ENCODE assay signal across 8 cellular contexts in genomic region chr11:86069408-86070086, GRCh38. TPM values are rescaled to one million over a fixed set of nuclear protein-coding genes. Genes with fewer than 3 reads are reported as not detected.
DNase-seq lines count a peak whose midpoint lies in the region; ATAC-seq, FAIRE-seq and TF ChIP-seq lines count a peak whose summit lies in the region.

No MANE protein-coding gene starts in this region.

- intact Hi-C loops in left colon (cut with DNase I, micrococcal nuclease), result no loop called here

- ATAC-seq in GM18519 (IDR thresholded peaks at IDR 0.05; ENCODE audit: low FRiP score, unreplicated experiment), result peak; percentile 21
- peak; percentile 29 for ATAC-seq in HG03159 (IDR thresholded peaks at IDR 0.05; ENCODE audit: unreplicated experiment)
- peak; percentile 57 for ATAC-seq in left colon

- H3K4me1 ChIP-seq in BE2C, result peaks cover 6% of the 10 kb centered on the region

- H3K9me3 ChIP-seq in BE2C, result no peaks in the 10 kb centered on the region

- DNase-seq in BE2C (no peak), RCC 7860 (ENCODE audit: low spot score) (peak; percentile 93), left colon (peak in 1 of 2 donors; percentile 33), substantia nigra (lab: John Stamatoyannopoulos, UW) (peak in 18 of 49 donors; percentile 7 to 76 (median 30)), D721Med (ENCODE audit: insufficient read length, low spot score) (no peak)

- TF ChIP-seq CTCF in BE2C (IDR thresholded peaks at IDR 0.05; ENCODE audit: low read depth, low read length), result no peak
- no peak for TF ChIP-seq CTCF in D721Med (IDR thresholded peaks at IDR 0.05; ENCODE audit: insufficient read depth, missing control alignments)

- H3K4me3 ChIP-seq in BE2C (ENCODE audit: low read depth, low read length), result peak overlapping the region; percentile 95

- no peaks in the 10 kb centered on the region for H3K27me3 ChIP-seq in BE2C

- H3K27ac ChIP-seq in cingulate gyrus (ENCODE audit: low read depth, low read length) (peak overlapping the region; percentile 86), substantia nigra (ENCODE audit: low read depth, low read length, poor library complexity, severe bottlenecking) (peak overlapping the region; percentile 77)

- H3K36me3 ChIP-seq in BE2C, result no peaks in the 10 kb centered on the region

- FAIRE-seq in RCC 7860 (lab: Jason Lieb, UNC), result peak; percentile 52
- no peak for FAIRE-seq in D721Med (lab: Jason Lieb, UNC)

RNA-seq across cellular contexts. Expression of gene PICALM, which starts 0.7 kb away (rescaled TPM):
- 59.3 TPM for polyA plus RNA-seq in BE2C (2012; ENCODE audit: insufficient read depth, insufficient read length, low read depth)
- total RNA-seq in left colon, result 100 to 1,000 TPM; 130 to 149 TPM
